In the genomic region with DNA sequence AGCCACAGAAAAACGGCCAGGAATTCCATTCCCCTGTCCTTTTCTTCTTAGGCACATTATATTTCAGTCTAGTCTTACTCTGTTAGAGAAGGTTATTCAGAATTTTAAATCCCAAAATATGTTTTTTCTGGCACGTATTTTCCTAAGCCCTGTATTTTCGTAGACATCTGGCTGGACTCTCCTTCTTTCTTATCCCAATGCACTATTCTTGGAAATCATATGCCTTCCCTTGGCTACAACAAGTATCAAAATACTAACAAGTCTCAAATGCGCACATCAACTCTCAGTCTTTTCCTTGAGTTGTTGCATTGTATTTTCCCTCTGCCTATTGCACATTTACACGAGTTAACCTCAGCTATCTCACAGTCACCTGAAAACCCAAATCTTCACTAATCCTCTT, we compare ENCODE assay signal across 29 cellular contexts.
"Had no signal": no experiment of that assay in that cellular context is flagged by ENCODE, and none has a peak within 500 bp of the region (broad histone marks: within the 10 kb centered on the region; RNA-seq: fewer than 3 reads in every experiment).

No MANE protein-coding gene starts in this region.

- H3K4me3 ChIP-seq: ascending aorta, cardiac muscle cell, K562, Peyer's patch had no signal

- H3K4me1 ChIP-seq: ascending aorta, Peyer's patch had no signal

- H3K4me1 Mint-ChIP-seq: activated T-helper 17 cell treated with anti-CD3 and anti-CD28 coated beads, Interleukin-2, amount 50 U/mL, for 72 hours had no signal

- H3K9me3 ChIP-seq: ascending aorta, Peyer's patch had no signal

- H3K4me3 Mint-ChIP-seq: activated CD4-positive, alpha-beta memory T cell treated with anti-CD3 and anti-CD28 coated beads for 36 hours; activated naive CD8-positive, alpha-beta T cell treated with anti-CD3 and anti-CD28 coated beads for 36 hours; activated T-cell treated with anti-CD3 and anti-CD28 coated beads, Interleukin-2, amount 50 U/mL, for 72 hours; activated T-helper 17 cell treated with anti-CD3 and anti-CD28 coated beads, Interleukin-2, amount 50 U/mL, for 72 hours had no signal

- H3K27ac Mint-ChIP-seq: activated CD4-positive, alpha-beta memory T cell treated with anti-CD3 and anti-CD28 coated beads for 36 hours; activated naive CD8-positive, alpha-beta T cell treated with anti-CD3 and anti-CD28 coated beads for 36 hours; activated T-cell treated with anti-CD3 and anti-CD28 coated beads, Interleukin-2, amount 50 U/mL, for 72 hours; activated T-helper 17 cell treated with anti-CD3 and anti-CD28 coated beads, Interleukin-2, amount 50 U/mL, for 72 hours had no signal

- H3K9me3 Mint-ChIP-seq: activated CD4-positive, alpha-beta memory T cell treated with anti-CD3 and anti-CD28 coated beads for 36 hours; activated naive CD8-positive, alpha-beta T cell treated with anti-CD3 and anti-CD28 coated beads for 36 hours; activated T-cell treated with anti-CD3 and anti-CD28 coated beads, Interleukin-2, amount 50 U/mL, for 72 hours; activated T-helper 17 cell treated with anti-CD3 and anti-CD28 coated beads, Interleukin-2, amount 50 U/mL, for 72 hours had no signal

- ATAC-seq: activated T-cell treated with anti-CD3 and anti-CD28 coated beads, Interleukin-2, amount 50 U/mL, for 72 hours; activated T-helper 17 cell treated with anti-CD3 and anti-CD28 coated beads, Interleukin-2, amount 50 U/mL, for 72 hours; K562; PC-3 had no signal

- H3K27me3 Mint-ChIP-seq: activated CD4-positive, alpha-beta memory T cell treated with anti-CD3 and anti-CD28 coated beads for 36 hours; activated naive CD8-positive, alpha-beta T cell treated with anti-CD3 and anti-CD28 coated beads for 36 hours; activated T-helper 17 cell treated with anti-CD3 and anti-CD28 coated beads, Interleukin-2, amount 50 U/mL, for 72 hours had no signal

- H3K27ac ChIP-seq: ascending aorta, cardiac muscle cell, Peyer's patch had no signal

- H3K27me3 ChIP-seq: ascending aorta, cardiac muscle cell, Peyer's patch had no signal

- H3K36me3 ChIP-seq: ascending aorta, cardiac muscle cell, Peyer's patch had no signal

- DNase-seq: activated CD4-positive, alpha-beta memory T cell treated with anti-CD3 and anti-CD28 coated beads for 36 hours; activated CD4-positive, alpha-beta T cell treated with anti-CD3 and anti-CD28 coated beads, Interleukin-2, amount 50 U/mL, for 1 hour; activated effector memory CD4-positive, alpha-beta T cell treated with anti-CD3 and anti-CD28 coated beads, Interleukin-2, amount 50 U/mL, for 16 hours; activated naive CD4-positive, alpha-beta T cell; activated naive CD4-positive, alpha-beta T cell treated with anti-CD3 and anti-CD28 coated beads, Interleukin-2, amount 50 U/mL, for 16 hours; activated naive CD8-positive, alpha-beta T cell treated with anti-CD3 and anti-CD28 coated beads for 36 hours; activated T-cell treated with anti-CD3 and anti-CD28 coated beads, Interleukin-2, amount 50 U/mL, for 1 hour; activated T-cell treated with anti-CD3 and anti-CD28 coated beads, Interleukin-2, amount 50 U/mL, for 72 hours; amniotic stem cell; IMR-90; NCI-H1048; NCI-H1105 treated with DMSO at 0.1 percent for 48 hours; NCI-H1436; NCI-H1694; NCI-H1930; NCI-H2081 treated with DMSO at 0.1 percent for 48 hours; NCI-H226; NCI-H524 treated with DMSO at 0.1 percent for 48 hours; NK-92 treated with Interleukin-12 subunit alpha and Interleukin-12 subunit beta, amount 100 ng/mL, for 24 hours; PC-3; Peyer's patch; RPMI8226; SW 1271; T-helper 1 cell; T1000 had no signal
